Comparison of ENCODE assay signal across 8 cellular contexts in genomic region chr20:60137657-60138245, GRCh38.
DNase-seq lines count a peak whose midpoint lies in the region; ATAC-seq and TF ChIP-seq lines count a peak whose summit lies in the region.

No MANE protein-coding gene starts in this region.

- no peaks in the 10 kb centered on the region for H3K27me3 ChIP-seq in WERI-Rb-1 (ENCODE audit: insufficient read depth, low read depth, severe bottlenecking)
- no peaks in the 10 kb centered on the region for H3K27me3 ChIP-seq in skeletal muscle tissue (ENCODE audit: control insufficient read depth in 3 of 3, insufficient read depth in 3 of 3, low read length in 3 of 3)

- H3K4me1 ChIP-seq in skeletal muscle tissue (ENCODE audit: control insufficient read depth in 3 of 3, insufficient read depth in 3 of 3, low read length in 3 of 3): peaks cover 0 to 9% (median 0%) of the 10 kb centered on the region in 3 donors

- H3K4me3 ChIP-seq in LNCaP clone FGC (ENCODE audit: low read depth, low read length): peak overlapping the region; percentile 71
- H3K4me3 ChIP-seq in WERI-Rb-1 (ENCODE audit: low read depth, low read length): no peak overlapping the region
- peak overlapping the region; percentile 48 for H3K4me3 ChIP-seq in fibroblast of villous mesenchyme (ENCODE audit: low read depth, low read length)
- peak overlapping the region in 2 of 3 donors; percentile 29 to 61 for H3K4me3 ChIP-seq in skeletal muscle tissue (ENCODE audit: low read length in 3 of 3)

- intact Hi-C loops in sciatic nerve (cut with DNase I): no loop called here

- peak overlapping the region in 2 of 3 donors; percentile 11 to 34 for H3K9ac ChIP-seq in skeletal muscle tissue (ENCODE audit: low read depth in 1 of 3, low read length in 3 of 3)

- H3K36me3 ChIP-seq in WERI-Rb-1 (no peaks in the 10 kb centered on the region), skeletal muscle tissue (ENCODE audit: control insufficient read depth in 3 of 3, insufficient read depth in 3 of 3, low read length in 3 of 3) (no peaks in the 10 kb centered on the region)

- peak; percentile 76 for TF ChIP-seq CTCF in LNCaP clone FGC (IDR thresholded peaks at IDR 0.05; ENCODE audit: control insufficient read depth, extremely low read depth, insufficient read depth)
- peak; percentile 77 for TF ChIP-seq CTCF in WERI-Rb-1 (IDR thresholded peaks at IDR 0.05; ENCODE audit: low read depth, low read length)
- peak; percentile 45 for TF ChIP-seq CTCF in fibroblast of villous mesenchyme (IDR thresholded peaks at IDR 0.05; ENCODE audit: insufficient read depth, low read depth, low read length)

- ATAC-seq in sciatic nerve: no peak

- H3K27ac ChIP-seq in WERI-Rb-1 (no peak overlapping the region), skeletal muscle tissue (ENCODE audit: low read depth, low read length) (no peak overlapping the region)

- H3K9me3 ChIP-seq in WERI-Rb-1 (ENCODE audit: severe bottlenecking) (no peaks in the 10 kb centered on the region), skeletal muscle tissue (ENCODE audit: control insufficient read depth in 3 of 3, low read length in 3 of 3) (no peaks in the 10 kb centered on the region)

- DNase-seq in activated CD4-positive, alpha-beta T cell treated with anti-CD3 and anti-CD28 coated beads for 24 hours (ENCODE audit: low read depth in 2 of 2): peak; percentile 24 to 35
- DNase-seq in activated CD4-positive, alpha-beta T cell treated with anti-CD3 and anti-CD28 coated beads, Interleukin-2, amount 50 U/mL, for 1 hour: no peak
- DNase-seq in LNCaP clone FGC (ENCODE audit: low read depth) (no peak), WERI-Rb-1 (peak; percentile 48), fibroblast of villous mesenchyme (ENCODE audit: low read depth) (no peak), sciatic nerve (ENCODE audit: low spot score) (no peak), 8988T (no peak)

Comparison
In these comparisons a context has a peak if more than half of its experiments do, and no peak if none do; other contexts are left out.
1. DNase-seq: peak in activated CD4-positive, alpha-beta T cell treated with anti-CD3 and anti-CD28 coated beads for 24 hours (2 of 2) and WERI-Rb-1 (single experiment); none in activated CD4-positive, alpha-beta T cell treated with anti-CD3 and anti-CD28 coated beads, Interleukin-2, amount 50 U/mL, for 1 hour (single experiment), LNCaP clone FGC (single experiment), fibroblast of villous mesenchyme (single experiment), sciatic nerve (single experiment) and 8988T (single experiment).
2. Peak in every context shown above with its lines, with median percentiles within 50 percentile points of each other: CTCF ChIP-seq.